In the genomic region with DNA sequence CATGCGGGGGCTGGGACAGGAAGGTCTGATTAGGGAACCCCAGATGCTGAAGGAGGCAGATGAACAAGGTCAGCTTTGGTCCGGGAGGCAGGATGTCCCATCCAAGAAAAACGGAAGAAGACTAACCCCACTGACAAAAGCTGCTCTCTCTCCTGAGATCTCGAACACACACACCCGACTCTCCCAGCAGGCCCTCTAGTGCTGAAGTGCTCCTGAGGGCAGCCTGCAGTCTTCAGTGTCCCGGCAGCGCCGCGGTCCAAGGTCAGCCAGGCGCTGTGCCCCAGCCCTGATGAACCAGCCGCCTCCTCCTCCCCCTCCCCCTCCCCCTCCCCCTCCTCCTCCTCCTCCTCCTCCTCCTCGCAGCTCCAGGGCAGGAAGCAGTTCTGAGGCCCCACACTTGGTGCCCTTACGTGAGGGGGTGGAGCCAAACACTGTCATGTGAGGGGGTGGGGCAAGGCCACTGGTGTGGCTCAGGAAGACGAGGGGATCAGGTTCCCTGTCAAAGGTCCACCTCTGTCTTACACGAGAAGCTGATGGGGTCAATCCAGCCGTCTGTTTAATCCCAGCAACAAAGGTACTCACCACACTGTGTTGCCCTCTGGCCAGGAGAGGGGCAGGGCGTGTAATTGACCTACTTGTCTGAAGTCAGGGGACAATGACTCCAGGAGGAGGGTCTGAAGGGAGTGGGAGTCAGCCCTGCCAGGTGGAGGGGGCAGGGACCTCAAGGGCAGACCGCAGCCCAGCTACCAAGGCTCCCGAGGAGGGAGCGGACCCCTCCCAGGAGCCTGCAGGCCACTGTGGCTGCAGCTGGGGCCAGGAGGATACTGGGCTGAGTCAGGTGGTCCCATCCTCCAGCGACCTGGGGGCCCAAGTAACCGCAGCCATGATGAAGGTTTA, we compare ENCODE assay signal across 11 cellular contexts. TPM values are rescaled to one million over a fixed set of nuclear protein-coding genes. Genes with fewer than 3 reads are reported as not detected.
DNase-seq lines count a peak whose midpoint lies in the region; ATAC-seq lines count a peak whose summit lies in the region.
"Had no signal": no experiment of that assay in that cellular context is flagged by ENCODE, and none has a peak within 500 bp of the region (broad histone marks: within the 10 kb centered on the region; RNA-seq: fewer than 3 reads in every experiment).

No MANE protein-coding gene starts in this region.

- H3K36me3 Mint-ChIP-seq in CD4-positive, CD25-positive, alpha-beta regulatory T cell = peaks cover 16% of the 10 kb centered on the region

- peak overlapping the region; percentile 15 for H3K4me3 ChIP-seq in CD4-positive, CD25-positive, alpha-beta regulatory T cell (ENCODE audit: low read depth, low read length)
- peak overlapping the region; percentile 33 for H3K4me3 ChIP-seq in H7 (ENCODE audit: insufficient read depth, low read depth, low read length)

- H3K4me1 Mint-ChIP-seq in CD4-positive, CD25-positive, alpha-beta regulatory T cell = peaks cover 4 to 45% (median 6%) of the 10 kb centered on the region in 4 donors

- ATAC-seq in CD4-positive, CD25-positive, alpha-beta regulatory T cell (ENCODE audit: low read depth in 2 of 2) = peak; percentile 45 to 56
- no peak for ATAC-seq in HG03196 (IDR thresholded peaks at IDR 0.05; ENCODE audit: unreplicated experiment)
- ATAC-seq: right cardiac atrium had no signal

- H3K9me3 ChIP-seq in CD4-positive, CD25-positive, alpha-beta regulatory T cell (ENCODE audit: control insufficient read depth in 2 of 2, low read length in 2 of 2) = no peaks in the 10 kb centered on the region

- H3K9me3 Mint-ChIP-seq in CD4-positive, CD25-positive, alpha-beta regulatory T cell = peaks cover 0 to 21% (median 4%) of the 10 kb centered on the region in 7 donors

- H3K4me3 Mint-ChIP-seq in CD4-positive, CD25-positive, alpha-beta regulatory T cell = peak overlapping the region in 2 of 4 donors; percentile 79 to 88

- peak overlapping the region in 2 of 3 donors; percentile 33 to 86 for H3K27ac Mint-ChIP-seq in CD4-positive, CD25-positive, alpha-beta regulatory T cell

- peak in 2 of 3 donors; percentile 45 to 61 for DNase-seq in CD4-positive, CD25-positive, alpha-beta regulatory T cell
- DNase-seq in H7 (peak; percentile 92), SK-N-DZ (ENCODE audit: low spot score) (peak; percentile 91), kidney tubule cell (ENCODE audit: low spot score) (peak; percentile 16), inferior parietal cortex (ENCODE audit: extremely low spot score) (no peak), caudate nucleus (lab: John Stamatoyannopoulos, UW) (no peak)
- DNase-seq in activated CD8-positive, alpha-beta memory T cell treated with anti-CD3 and anti-CD28 coated beads, Interleukin-2, amount 50 U/mL, for 48 hours = no peak
- DNase-seq: left cardiac atrium, NCI-H2107, right cardiac atrium had no signal

- H3K4me1 ChIP-seq in CD4-positive, CD25-positive, alpha-beta regulatory T cell (ENCODE audit: control insufficient read depth, insufficient read depth, low read length, poor library complexity, severe bottlenecking) = no peaks in the 10 kb centered on the region

- no peaks in the 10 kb centered on the region for H3K27me3 ChIP-seq in CD4-positive, CD25-positive, alpha-beta regulatory T cell (ENCODE audit: control insufficient read depth, insufficient read depth, low read length)
- H3K27me3 ChIP-seq in H7 (ENCODE audit: control insufficient read depth, insufficient read depth, low read length) = no peaks in the 10 kb centered on the region

- H3K27me3 Mint-ChIP-seq in CD4-positive, CD25-positive, alpha-beta regulatory T cell = peaks cover 11% of the 10 kb centered on the region

- H3K36me3 ChIP-seq in CD4-positive, CD25-positive, alpha-beta regulatory T cell (ENCODE audit: control insufficient read depth, insufficient read depth, low read length) = no peaks in the 10 kb centered on the region
- no peaks in the 10 kb centered on the region for H3K36me3 ChIP-seq in H7 (replicated peaks; ENCODE audit: control insufficient read depth, insufficient read depth, low read length)

- no peak overlapping the region for H3K27ac ChIP-seq in CD4-positive, CD25-positive, alpha-beta regulatory T cell (ENCODE audit: insufficient read depth, low read length, poor library complexity, severe bottlenecking)
- no peak overlapping the region for H3K27ac ChIP-seq in caudate nucleus (ENCODE audit: low read depth, low read length)

RNA-seq across cellular contexts. Expression of a gene that starts 34.3 kb away (rescaled TPM):
- not detected for total RNA-seq in CD4-positive, CD25-positive, alpha-beta regulatory T cell
- not detected for polyA plus RNA-seq in CD4-positive, CD25-positive, alpha-beta regulatory T cell
- not detected in 2 replicates for total RNA-seq in H7 (2014; rRNA removed; shearing (Covaris generic))
- polyA plus RNA-seq in SK-N-DZ (2014; cell fraction: cytosol; rRNA removed) = not detected in 2 replicates
- not detected in 2 replicates for polyA plus RNA-seq in SK-N-DZ (2014; cell fraction: nucleus; rRNA removed)
- total RNA-seq: left cardiac atrium, right cardiac atrium had no signal
- polyA plus RNA-seq: right cardiac atrium had no signal

Comparison
In these comparisons a context has a peak if more than half of its experiments do, and no peak if none do; other contexts are left out.
1. DNase-seq: peak in CD4-positive, CD25-positive, alpha-beta regulatory T cell (2 of 3), H7 (single experiment), SK-N-DZ (single experiment) and kidney tubule cell (single experiment); none in inferior parietal cortex (single experiment), caudate nucleus (0 of 61) and activated CD8-positive, alpha-beta memory T cell treated with anti-CD3 and anti-CD28 coated beads, Interleukin-2, amount 50 U/mL, for 48 hours (single experiment).